34 cellular contexts compared by ENCODE assay signal in the genomic region with DNA sequence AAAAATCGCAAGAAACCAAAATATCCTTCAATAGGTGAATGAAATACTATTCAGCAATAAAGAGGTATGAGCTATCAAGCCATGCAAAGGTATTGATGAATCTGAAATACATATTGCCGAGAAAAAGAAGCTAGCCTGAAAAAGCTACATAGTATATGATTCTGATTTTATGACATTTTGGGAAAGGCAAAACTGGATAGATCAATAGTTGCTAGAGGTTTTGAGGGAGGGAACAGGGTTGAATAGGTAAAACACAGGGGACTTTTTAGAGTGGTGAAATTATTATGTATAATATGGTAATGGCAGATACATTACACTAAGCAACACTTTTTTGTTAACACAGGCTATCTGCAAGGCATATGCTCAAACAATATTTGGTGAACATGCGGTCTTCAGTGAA.
"Had no signal": no experiment of that assay in that cellular context is flagged by ENCODE, and none has a peak within 500 bp of the region (broad histone marks: within the 10 kb centered on the region; RNA-seq: fewer than 3 reads in every experiment).

No MANE protein-coding gene starts in this region.

- H3K9ac ChIP-seq: KMS-11 had no signal

- H3K36me3 ChIP-seq: MG63 had no signal

- H3K27ac ChIP-seq: KMS-11 had no signal

- H3K9me3 ChIP-seq: MG63 had no signal

- H3K4me3 ChIP-seq: MG63 had no signal

- DNase-seq: Karpas-422, Kasumi-1, MG63, MM.1S, MV-4-11, NCI-H1048, NCI-H1092, NCI-H1092 treated with DMSO at 0.1 percent for 48 hours, NCI-H1105, NCI-H1105 treated with DMSO at 0.1 percent for 48 hours, NCI-H1417, NCI-H1417 treated with DMSO at 0.1 percent for 48 hours, NCI-H1436, NCI-H1436 treated with DMSO at 0.1 percent for 48 hours, NCI-H146, NCI-H1694, NCI-H1694 treated with DMSO at 0.1 percent for 48 hours, NCI-H187, NCI-H187 treated with DMSO at 0.1 percent for 48 hours, NCI-H1930, NCI-H2029, NCI-H2029 treated with DMSO at 0.1 percent for 48 hours, NCI-H2081, NCI-H2081 treated with DMSO at 0.1 percent for 48 hours, NCI-H2107, NCI-H2227 treated with DMSO at 0.1 percent for 48 hours, NCI-H226, NCI-H345, NCI-H446, NCI-H446 treated with DMSO at 0.1 percent for 48 hours, NCI-H510A, NCI-H510A treated with DMSO at 0.1 percent for 48 hours, NCI-H524 had no signal

- H3K4me2 ChIP-seq: KMS-11 had no signal
